ENCODE assay signal across 8 cellular contexts in genomic region chr10:75294866-75295692, GRCh38. TPM values are rescaled to one million over a fixed set of nuclear protein-coding genes. Genes with fewer than 3 reads are reported as not detected.
DNase-seq lines count a peak whose midpoint lies in the region; ATAC-seq and TF ChIP-seq lines count a peak whose summit lies in the region.

No MANE protein-coding gene starts in this region.

- H3K4me3 Mint-ChIP-seq in endothelial cell (ENCODE audit: unreplicated experiment) = peak overlapping the region; percentile 80
- H3K4me3 Mint-ChIP-seq in mesothelial cell of epicardium = peak overlapping the region; percentile 55

- H3K4me1 Mint-ChIP-seq in endothelial cell (ENCODE audit: unreplicated experiment) (no peaks in the 10 kb centered on the region), mesothelial cell of epicardium (peaks cover 13% of the 10 kb centered on the region)

- H3K36me3 Mint-ChIP-seq in endothelial cell (ENCODE audit: low read depth, unreplicated experiment) = no peaks in the 10 kb centered on the region
- peaks cover 2% of the 10 kb centered on the region for H3K36me3 Mint-ChIP-seq in mesothelial cell of epicardium

- DNase-seq in 8988T = peak; percentile 58
- peak; percentile 80 for DNase-seq in NCI-H82 (lab: John Stamatoyannopoulos, UW)
- peak; percentile 70 for DNase-seq in activated CD8-positive, alpha-beta memory T cell treated with anti-CD3 and anti-CD28 coated beads, Interleukin-2, amount 50 U/mL, for 4 hours
- peak; percentile 61 for DNase-seq in endothelial cell (ENCODE audit: low spot score)
- DNase-seq in mesothelial cell of epicardium (ENCODE audit: low spot score in 2 of 2, unreplicated experiment in 2 of 2) = peak; percentile 74 to 86
- DNase-seq in stimulated activated CD8-positive, alpha-beta memory T cell treated with anti-CD3 and anti-CD28 coated beads, Interleukin-15, amount 100 ng/mL, for 24 hours (ENCODE audit: low read depth) = peak; percentile 28

- no peak overlapping the region for H3K27ac Mint-ChIP-seq in endothelial cell (ENCODE audit: unreplicated experiment)
- H3K27ac Mint-ChIP-seq in mesothelial cell of epicardium = peak overlapping the region; percentile 75

- peak; percentile 14 for TF ChIP-seq CTCF in endothelial cell (IDR thresholded peaks at IDR 0.05; ENCODE audit: unreplicated experiment)
- no peak for TF ChIP-seq CTCF in mesothelial cell of epicardium (IDR thresholded peaks at IDR 0.05; ENCODE audit: unreplicated experiment)

- ATAC-seq in GM18520 (IDR thresholded peaks at IDR 0.05; ENCODE audit: unreplicated experiment) (peak; percentile 62), HG03378 (IDR thresholded peaks at IDR 0.05; ENCODE audit: unreplicated experiment) (peak; percentile 49)

- H3K9me3 Mint-ChIP-seq in endothelial cell (ENCODE audit: unreplicated experiment) (no peaks in the 10 kb centered on the region), mesothelial cell of epicardium (peaks cover 6% of the 10 kb centered on the region)

- H3K27me3 Mint-ChIP-seq in endothelial cell (ENCODE audit: unreplicated experiment) (no peaks in the 10 kb centered on the region), mesothelial cell of epicardium (ENCODE audit: low read depth) (peaks cover 18% of the 10 kb centered on the region)

RNA-seq across cellular contexts. Expression of gene COMTD1, which starts 59.3 kb away (rescaled TPM):
- total RNA-seq in endothelial cell (ENCODE audit: unreplicated experiment) (8.9 TPM), mesothelial cell of epicardium (13.9 to 14.7 TPM (median 13.9 TPM) in 3 replicates)

Comparison
In these comparisons a context has a peak if more than half of its experiments do, and no peak if none do; other contexts are left out.
1. Peak in every context shown above with its lines: DNase-seq and ATAC-seq.
2. DNase-seq: peak in every context shown above with its lines; median percentile 80 in NCI-H82; 80 in mesothelial cell of epicardium; 70 in activated CD8-positive, alpha-beta memory T cell treated with anti-CD3 and anti-CD28 coated beads, Interleukin-2, amount 50 U/mL, for 4 hours; 61 in endothelial cell; 58 in 8988T; 28 in stimulated activated CD8-positive, alpha-beta memory T cell treated with anti-CD3 and anti-CD28 coated beads, Interleukin-15, amount 100 ng/mL, for 24 hours.